8 cellular contexts compared by ENCODE assay signal in the genomic region with DNA sequence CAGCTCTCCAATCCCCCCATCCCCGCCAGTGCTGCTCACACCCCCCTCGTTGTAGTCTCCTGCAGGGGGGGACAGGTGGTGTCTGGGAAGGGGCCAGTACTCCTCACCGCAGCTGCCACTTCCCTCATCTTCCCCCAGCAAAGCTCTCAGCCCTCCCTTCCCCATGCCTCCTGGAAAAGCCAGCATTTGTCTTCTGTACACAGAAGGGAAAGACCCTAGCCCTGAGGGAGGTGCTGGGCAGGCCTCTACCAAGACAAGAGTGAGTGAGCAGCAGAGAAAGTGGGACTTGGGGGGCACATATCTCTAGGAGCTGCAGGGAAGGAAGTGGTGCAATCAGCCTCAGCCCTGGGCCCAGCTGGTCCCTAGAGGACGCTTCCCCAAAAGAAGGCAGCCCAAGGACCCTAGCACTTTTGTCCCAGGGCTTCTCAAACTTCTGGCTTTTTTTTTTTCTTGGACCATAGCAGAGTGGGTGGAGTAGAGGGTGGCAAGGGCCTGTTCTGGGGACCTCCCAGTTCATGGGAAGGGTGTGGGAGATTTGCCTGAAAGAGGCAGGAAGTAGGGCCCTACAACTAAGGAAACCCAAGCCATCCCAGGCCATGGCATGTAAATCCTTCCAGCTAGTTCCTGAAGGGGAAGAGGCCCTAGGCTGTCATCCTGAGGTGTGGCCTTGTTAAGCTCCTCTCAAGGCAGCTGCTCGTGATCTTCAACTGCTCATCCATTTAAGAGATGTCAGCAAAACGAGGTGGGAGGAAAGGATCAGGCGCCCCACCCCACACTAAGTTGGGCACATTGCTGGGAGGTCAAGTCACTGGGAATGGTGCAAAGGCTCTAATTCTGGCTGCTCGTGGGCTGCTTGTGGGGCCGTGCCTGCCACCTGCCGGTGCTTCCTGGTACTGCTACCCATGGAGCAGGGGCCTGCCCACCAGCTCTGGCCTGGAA. TPM values are rescaled to one million over a fixed set of nuclear protein-coding genes. Genes with fewer than 3 reads are reported as not detected.
DNase-seq lines count a peak whose midpoint lies in the region; ATAC-seq and TF ChIP-seq lines count a peak whose summit lies in the region.

No MANE protein-coding gene starts in this region.

- 0 to 20% methylated on average over 1 to 7 of the region's 10 CpGs for WGBS in endodermal cell (ENCODE audit: insufficient coverage in 1 of 2, insufficient read length in 1 of 2), 2 experiments

- no peaks in the 10 kb centered on the region for H3K9me3 Mint-ChIP-seq in activated CD8-positive, alpha-beta memory T cell treated with anti-CD3 and anti-CD28 coated beads, Interleukin-2, amount 10 ng/mL, durations not matched to agents 7 days and 5 days (ENCODE audit: low read depth)
- H3K9me3 Mint-ChIP-seq in endodermal cell, result no peaks in the 10 kb centered on the region
- H3K9me3 Mint-ChIP-seq in stimulated activated effector memory CD8-positive, alpha-beta T cell treated with anti-CD3 and anti-CD28 coated beads, Interleukin-12 subunit alpha, Interleukin-12 subunit beta, amount 100 ng/mL, for 72 hours, result no peaks in the 10 kb centered on the region

- H3K36me3 Mint-ChIP-seq in activated CD8-positive, alpha-beta memory T cell treated with anti-CD3 and anti-CD28 coated beads, Interleukin-2, amount 10 ng/mL, durations not matched to agents 7 days and 5 days, result peaks cover 9% of the 10 kb centered on the region
- H3K36me3 Mint-ChIP-seq in endodermal cell (ENCODE audit: low read depth), result peaks cover 18% of the 10 kb centered on the region
- peaks cover 95% of the 10 kb centered on the region for H3K36me3 Mint-ChIP-seq in stimulated activated effector memory CD8-positive, alpha-beta T cell treated with anti-CD3 and anti-CD28 coated beads, Interleukin-12 subunit alpha, Interleukin-12 subunit beta, amount 100 ng/mL, for 72 hours

- DNase-seq in BJ (ENCODE audit: low read depth) (no peak), NCI-H82 treated with DMSO at 0.1 percent for 48 hours (lab: John Stamatoyannopoulos, UW; ENCODE audit: unreplicated experiment) (peak; percentile 50), endodermal cell (peak; percentile 94), middle frontal gyrus (ENCODE audit: extremely low spot score, low spot score) (peak; percentile 43)
- DNase-seq in activated CD8-positive, alpha-beta memory T cell treated with anti-CD3 and anti-CD28 coated beads, Interleukin-2, amount 10 ng/mL, durations not matched to agents 7 days and 5 days, result peak; percentile 82
- DNase-seq in stimulated activated effector memory CD8-positive, alpha-beta T cell treated with anti-CD3 and anti-CD28 coated beads, Interleukin-12 subunit alpha, Interleukin-12 subunit beta, amount 100 ng/mL, for 72 hours (ENCODE audit: low spot score in 2 of 2), result peak; percentile 81 to 91

- H3K27ac Mint-ChIP-seq in activated CD8-positive, alpha-beta memory T cell treated with anti-CD3 and anti-CD28 coated beads, Interleukin-2, amount 10 ng/mL, durations not matched to agents 7 days and 5 days, result peak overlapping the region; percentile 65
- no peak overlapping the region for H3K27ac Mint-ChIP-seq in endodermal cell
- H3K27ac Mint-ChIP-seq in stimulated activated effector memory CD8-positive, alpha-beta T cell treated with anti-CD3 and anti-CD28 coated beads, Interleukin-12 subunit alpha, Interleukin-12 subunit beta, amount 100 ng/mL, for 72 hours, result peak overlapping the region; percentile 81

- no peak overlapping the region for H3K4me3 Mint-ChIP-seq in activated CD8-positive, alpha-beta memory T cell treated with anti-CD3 and anti-CD28 coated beads, Interleukin-2, amount 10 ng/mL, durations not matched to agents 7 days and 5 days
- no peak overlapping the region for H3K4me3 Mint-ChIP-seq in endodermal cell
- H3K4me3 Mint-ChIP-seq in stimulated activated effector memory CD8-positive, alpha-beta T cell treated with anti-CD3 and anti-CD28 coated beads, Interleukin-12 subunit alpha, Interleukin-12 subunit beta, amount 100 ng/mL, for 72 hours, result no peak overlapping the region

- H3K27ac ChIP-seq in endodermal cell (ENCODE audit: low read depth, low read length), result no peak overlapping the region

- H3K4me3 ChIP-seq in BJ (ENCODE audit: low read depth, low read length) (no peak overlapping the region), endodermal cell (ENCODE audit: low read length) (no peak overlapping the region)

- POLR2A ChIA-PET in BJ (lab: Charles Lee), result interaction anchor here (0.6 kb wide), 1 partner anchor 24 kb away, joined by 3 read pairs; no protein-coding TSS in a partner anchor

- ATAC-seq in GM21723 (IDR thresholded peaks at IDR 0.05; ENCODE audit: unreplicated experiment) (peak; percentile 54), GM18909 (IDR thresholded peaks at IDR 0.05; ENCODE audit: poor library complexity, unreplicated experiment) (no peak)
- peak; percentile 63 for ATAC-seq in activated CD8-positive, alpha-beta memory T cell treated with anti-CD3 and anti-CD28 coated beads, Interleukin-2, amount 10 ng/mL, durations not matched to agents 7 days and 5 days
- peak; percentile 76 for ATAC-seq in stimulated activated effector memory CD8-positive, alpha-beta T cell treated with anti-CD3 and anti-CD28 coated beads, Interleukin-12 subunit alpha, Interleukin-12 subunit beta, amount 100 ng/mL, for 72 hours

- CTCF ChIA-PET in BJ (lab: Yijun Ruan, JAX), result interaction anchor here (0.6 to 8.4 kb wide), 30 partner anchors 11 to 972 kb away, joined by 3 to 304 read pairs (median 5); a partner anchor contains a TSS
- CTCF ChIA-PET in activated CD8-positive, alpha-beta memory T cell treated with anti-CD3 and anti-CD28 coated beads, Interleukin-2, amount 10 ng/mL, durations not matched to agents 7 days and 5 days (lab: Charles Lee), result interaction anchor here (0.7 to 8.3 kb wide), 32 partner anchors 10 to 1040 kb away, joined by 3 to 195 read pairs (median 7); a partner anchor contains a TSS

- no peaks in the 10 kb centered on the region for H3K9me3 ChIP-seq in endodermal cell (ENCODE audit: control insufficient read depth, low read length)

- H3K27me3 Mint-ChIP-seq in activated CD8-positive, alpha-beta memory T cell treated with anti-CD3 and anti-CD28 coated beads, Interleukin-2, amount 10 ng/mL, durations not matched to agents 7 days and 5 days, result no peaks in the 10 kb centered on the region
- H3K27me3 Mint-ChIP-seq in endodermal cell (ENCODE audit: insufficient read depth), result no peaks in the 10 kb centered on the region

- H3K4me1 ChIP-seq in endodermal cell (ENCODE audit: control insufficient read depth, insufficient read depth, low read length), result no peaks in the 10 kb centered on the region

- H3K4me1 Mint-ChIP-seq in activated CD8-positive, alpha-beta memory T cell treated with anti-CD3 and anti-CD28 coated beads, Interleukin-2, amount 10 ng/mL, durations not matched to agents 7 days and 5 days, result peaks cover 15% of the 10 kb centered on the region
- H3K4me1 Mint-ChIP-seq in endodermal cell, result no peaks in the 10 kb centered on the region
- H3K4me1 Mint-ChIP-seq in stimulated activated effector memory CD8-positive, alpha-beta T cell treated with anti-CD3 and anti-CD28 coated beads, Interleukin-12 subunit alpha, Interleukin-12 subunit beta, amount 100 ng/mL, for 72 hours, result peaks cover 28% of the 10 kb centered on the region

- H3K9ac ChIP-seq in endodermal cell (ENCODE audit: extremely low read depth, low read length, poor library complexity, severe bottlenecking), result no peak overlapping the region

- TF ChIP-seq CTCF in BJ (IDR thresholded peaks at IDR 0.05; ENCODE audit: insufficient read depth, low read depth, low read length) (peak; percentile 99), endodermal cell (conservative IDR thresholded peaks at IDR 0.05) (peak; percentile 98)

- H3K36me3 ChIP-seq in BJ (ENCODE audit: control insufficient read depth, insufficient read depth, low read length) (peaks cover 26% of the 10 kb centered on the region), endodermal cell (ENCODE audit: control insufficient read depth, insufficient read depth, low read length) (peaks cover 21% of the 10 kb centered on the region)

- no peaks in the 10 kb centered on the region for H3K27me3 ChIP-seq in BJ (ENCODE audit: control insufficient read depth, insufficient read depth, low read length)
- H3K27me3 ChIP-seq in endodermal cell (ENCODE audit: control insufficient read depth, insufficient read depth, low read length, poor library complexity, severe bottlenecking), result no peaks in the 10 kb centered on the region

RNA-seq across cellular contexts. Expression of a gene that starts 12.6 kb away (rescaled TPM):
- polyA plus RNA-seq in BJ (2011; rRNA removed), result 4.8 and 8.9 TPM in 2 replicates
- polyA minus RNA-seq in BJ (2011; rRNA and poly(A)+ RNA removed), result 8.5 and 12.7 TPM in 2 replicates
- 10 to 100 TPM; 20.9 to 35.4 TPM for total RNA-seq in activated CD8-positive, alpha-beta memory T cell treated with anti-CD3 and anti-CD28 coated beads, Interleukin-2, amount 10 ng/mL, durations not matched to agents 7 days and 5 days
- total RNA-seq in endodermal cell, result 1 to 10 TPM; 5.5 to 5.8 TPM
- 3.2 TPM for polyA plus RNA-seq in endodermal cell (2013, experiment 1 of 2)
- 2.4 TPM for polyA plus RNA-seq in endodermal cell (2013, experiment 2 of 2)

RNA-seq across cellular contexts. Expression of a gene that starts 27.6 kb away (rescaled TPM):
- polyA plus RNA-seq in BJ (2011; rRNA removed), result 43.1 and 49.6 TPM in 2 replicates
- 7.9 and 9.5 TPM in 2 replicates for polyA minus RNA-seq in BJ (2011; rRNA and poly(A)+ RNA removed)
- total RNA-seq in activated CD8-positive, alpha-beta memory T cell treated with anti-CD3 and anti-CD28 coated beads, Interleukin-2, amount 10 ng/mL, durations not matched to agents 7 days and 5 days, result 10 to 100 TPM; 63.2 to 80.7 TPM
- 10 to 100 TPM; 50.4 to 51.7 TPM for total RNA-seq in endodermal cell
- polyA plus RNA-seq in endodermal cell (2013, experiment 1 of 2), result 79.9 TPM
- 75.2 TPM for polyA plus RNA-seq in endodermal cell (2013, experiment 2 of 2)
